ENCODE assay signal across 10 cellular contexts in the genomic region with DNA sequence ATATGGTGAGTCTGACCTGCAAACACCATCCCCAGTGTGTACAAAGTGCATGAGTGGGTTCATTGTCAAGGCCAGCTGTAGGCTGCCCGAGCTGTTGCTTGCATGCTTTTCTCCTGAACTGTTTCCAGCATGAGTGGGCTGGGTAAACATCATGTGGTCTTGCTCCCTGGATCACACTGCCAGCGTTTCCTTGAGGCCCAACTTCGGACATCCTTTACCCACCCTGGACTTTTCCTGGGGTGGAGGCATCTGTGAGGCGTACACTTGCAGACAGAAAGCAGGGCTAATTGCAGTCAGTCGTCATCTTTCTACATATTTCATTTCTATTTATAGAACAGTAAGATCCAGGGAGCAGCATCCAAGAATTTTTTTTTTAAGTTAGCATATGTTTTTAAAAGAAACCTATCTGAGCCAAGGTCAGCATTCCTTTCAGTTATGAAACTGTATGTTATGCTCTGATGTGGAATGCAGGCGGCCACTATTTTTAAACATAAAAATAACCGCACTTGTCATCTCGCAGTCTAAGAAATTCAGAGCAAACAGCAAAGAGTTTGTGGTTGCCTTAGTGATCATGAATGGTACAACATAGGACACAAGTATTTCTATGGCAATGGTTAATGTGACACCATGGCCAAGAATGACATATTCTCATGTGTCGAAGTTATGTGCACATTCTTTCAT.
DNase-seq lines count a peak whose midpoint lies in the region; ATAC-seq and TF ChIP-seq lines count a peak whose summit lies in the region.
"Had no signal": no experiment of that assay in that cellular context is flagged by ENCODE, and none has a peak within 500 bp of the region (broad histone marks: within the 10 kb centered on the region; RNA-seq: fewer than 3 reads in every experiment).

No MANE protein-coding gene starts in this region.

- no peaks in the 10 kb centered on the region for H4K20me1 ChIP-seq in smooth muscle cell (ENCODE audit: low read depth)

- H3K36me3 ChIP-seq in smooth muscle cell (ENCODE audit: low read depth), result no peaks in the 10 kb centered on the region

- no peaks in the 10 kb centered on the region for H3K9me3 ChIP-seq in smooth muscle cell (replicated peaks; ENCODE audit: low read depth)

- H3K9ac ChIP-seq in smooth muscle cell (ENCODE audit: low read depth), result peak overlapping the region; percentile 55

- H3K27ac ChIP-seq in caudate nucleus (ENCODE audit: low read depth, low read length), result peak overlapping the region; percentile 86
- peak overlapping the region; percentile 93 for H3K27ac ChIP-seq in smooth muscle cell (ENCODE audit: low read depth)

- DNase-seq in H4 (ENCODE audit: low spot score), result peak; percentile 6
- DNase-seq in caudate nucleus (lab: John Stamatoyannopoulos, UW), result peak in 48 of 61 donors; percentile 9 to 83 (median 54)
- peak; percentile 22 for DNase-seq in kidney glomerular epithelial cell (lab: John Stamatoyannopoulos, UW)
- no peak for DNase-seq in smooth muscle cell (lab: John Stamatoyannopoulos, UW; ENCODE audit: unreplicated experiment)
- no peak for DNase-seq in activated CD8-positive, alpha-beta memory T cell treated with anti-CD3 and anti-CD28 coated beads, Interleukin-2, amount 50 U/mL, for 4 hours
- no peak for DNase-seq in DMS79 (lab: John Stamatoyannopoulos, UW)
- DNase-seq: activated naive CD4-positive, alpha-beta T cell treated with anti-CD3 and anti-CD28 coated beads, Interleukin-2, amount 10 ng/mL, durations not matched to agents 7 days and 5 days; DND-41 had no signal

- peak overlapping the region; percentile 56 for H3K4me2 ChIP-seq in smooth muscle cell

- no peak overlapping the region for H2AFZ ChIP-seq in smooth muscle cell (ENCODE audit: low read depth)

- WGBS in smooth muscle cell (ENCODE audit: low lambda C conversion rate), result 35% methylated on average over 9 of the region's 9 CpGs

- TF ChIP-seq CTCF in smooth muscle cell (IDR thresholded peaks at IDR 0.05; ENCODE audit: borderline replicate concordance, insufficient read depth, poor library complexity, severe bottlenecking), result no peak

- no peaks in the 10 kb centered on the region for H3K27me3 ChIP-seq in smooth muscle cell (ENCODE audit: low read depth)

- ATAC-seq in GM21723 (IDR thresholded peaks at IDR 0.05; ENCODE audit: unreplicated experiment) (no peak), GM21576 (IDR thresholded peaks at IDR 0.05; ENCODE audit: unreplicated experiment) (no peak)

- H3F3A ChIP-seq in smooth muscle cell (ENCODE audit: low read depth), result peaks cover 19% of the 10 kb centered on the region

- peaks cover 9% of the 10 kb centered on the region for H3K4me1 ChIP-seq in smooth muscle cell (ENCODE audit: low read depth)

- H3K79me2 ChIP-seq in smooth muscle cell (ENCODE audit: low read depth), result no peaks in the 10 kb centered on the region

- no peak overlapping the region for H3K4me3 ChIP-seq in smooth muscle cell

Comparison
In these comparisons a context has a peak if more than half of its experiments do, and no peak if none do; other contexts are left out.
1. DNase-seq: peak in H4 (single experiment), caudate nucleus (48 of 61) and kidney glomerular epithelial cell (single experiment); none in smooth muscle cell (single experiment), activated CD8-positive, alpha-beta memory T cell treated with anti-CD3 and anti-CD28 coated beads, Interleukin-2, amount 50 U/mL, for 4 hours (single experiment) and DMS79 (single experiment).